In genomic region chr1:53665996-53666395, GRCh38 we compare ENCODE assay signal across 26 cellular contexts.
DNase-seq lines count a peak whose midpoint lies in the region; ATAC-seq, FAIRE-seq and TF ChIP-seq lines count a peak whose summit lies in the region.
"Had no signal": no experiment of that assay in that cellular context is flagged by ENCODE, and none has a peak within 500 bp of the region (broad histone marks: within the 10 kb centered on the region; RNA-seq: fewer than 3 reads in every experiment).

No MANE protein-coding gene starts in this region.

- DNase-seq in right lobe of liver (peak in 2 of 3 donors; percentile 0 to 5), HepG2 (ENCODE audit: low spot score) (no peak), kidney (peak; percentile 3), Peyer's patch (no peak), caudate nucleus (lab: John Stamatoyannopoulos, UW) (no peak), RKO (ENCODE audit: low spot score) (no peak)
- DNase-seq in activated naive CD8-positive, alpha-beta T cell treated with anti-CD3 and anti-CD28 coated beads, Interleukin-2, amount 50 U/mL, for 24 hours, result no peak
- DNase-seq: 8988T; ACHN; AML-193; BE2C; CD4-positive, alpha-beta T cell; CD8-positive, alpha-beta memory T cell; DMS 273 treated with DMSO at 0.1 percent for 48 hours; DMS79; GF-D8; H9; HFFc6 had no signal

- H3K27me3 Mint-ChIP-seq in activated naive CD8-positive, alpha-beta T cell treated with anti-CD3 and anti-CD28 coated beads, Interleukin-2, amount 50 U/mL, for 24 hours, result no peaks in the 10 kb centered on the region
- H3K27me3 Mint-ChIP-seq: CD4-positive, alpha-beta T cell had no signal

- CTCF ChIA-PET in HepG2 (lab: Yijun Ruan, JAX; ENCODE audit: low intra/inter-chr PET ratio, low total read pairs), result no interaction called here

- no peaks in the 10 kb centered on the region for H4K20me1 ChIP-seq in HepG2 (ENCODE audit: insufficient read depth, low read length)
- H4K20me1 ChIP-seq: BLaER1 treated with 17β-estradiol and CSF1 and Interleukin-3, amounts not matched to agents 10 nM and 100 nM had no signal

- H3K4me3 Mint-ChIP-seq in activated naive CD8-positive, alpha-beta T cell treated with anti-CD3 and anti-CD28 coated beads, Interleukin-2, amount 50 U/mL, for 24 hours, result no peak overlapping the region
- H3K4me3 Mint-ChIP-seq: CD14-positive monocyte; CD4-positive, alpha-beta T cell; CD8-positive, alpha-beta memory T cell; GM23338; H9; HFFc6 had no signal

- H3K36me3 ChIP-seq in right lobe of liver, result no peaks in the 10 kb centered on the region
- H3K36me3 ChIP-seq in HepG2 (replicated peaks in 1 of 2; ENCODE audit: control insufficient read depth in 1 of 2, insufficient read depth in 2 of 2, low read length in 2 of 2), result no peaks in the 10 kb centered on the region
- H3K36me3 ChIP-seq in kidney (ENCODE audit: control insufficient read depth in 1 of 2, insufficient read depth in 2 of 2, low read length in 2 of 2), result no peaks in the 10 kb centered on the region
- H3K36me3 ChIP-seq in Peyer's patch, result no peaks in the 10 kb centered on the region
- H3K36me3 ChIP-seq: BE2C; BLaER1 treated with 17β-estradiol and CSF1 and Interleukin-3, amounts not matched to agents 10 nM and 100 nM had no signal

- no peak for ATAC-seq in right lobe of liver
- no peak for ATAC-seq in HepG2
- ATAC-seq in activated naive CD8-positive, alpha-beta T cell treated with anti-CD3 and anti-CD28 coated beads, Interleukin-2, amount 50 U/mL, for 24 hours, result peak; percentile 20
- ATAC-seq: A549, GM23338, HCT116 had no signal

- H3K9ac ChIP-seq in HepG2 (ENCODE audit: insufficient read depth, low read depth, low read length), result no peak overlapping the region
- no peak overlapping the region for H3K9ac ChIP-seq in kidney (ENCODE audit: low read length in 2 of 2)
- H3K9ac ChIP-seq: BLaER1 treated with 17β-estradiol and CSF1 and Interleukin-3, amounts not matched to agents 10 nM and 100 nM had no signal

- no peak for TF ChIP-seq RAD21 in HepG2 (CRISPR knock-in tag; IDR thresholded peaks at IDR 0.05)

- H3K4me1 ChIP-seq in right lobe of liver (no peaks in the 10 kb centered on the region), HepG2 (ENCODE audit: insufficient read depth, low read length) (no peaks in the 10 kb centered on the region), kidney (ENCODE audit: control insufficient read depth in 1 of 2, insufficient read depth in 1 of 2, low read depth in 1 of 2, low read length in 2 of 2) (no peaks in the 10 kb centered on the region), Peyer's patch (no peaks in the 10 kb centered on the region)
- H3K4me1 ChIP-seq: A549, BE2C had no signal

- H3K4me2 ChIP-seq in HepG2 (ENCODE audit: low read depth, low read length), result no peak overlapping the region
- H3K4me2 ChIP-seq: A549; BLaER1 treated with 17β-estradiol and CSF1 and Interleukin-3, amounts not matched to agents 10 nM and 100 nM; GM23338 had no signal

- no TSS peak for BruUV-seq in HepG2 (replicated peaks; lab: Mats Ljungman, UMichigan)

- POLR2A ChIA-PET in HepG2 (lab: Yijun Ruan, JAX), result no interaction called here

- H3K4me3 ChIP-seq in right lobe of liver (no peak overlapping the region), HepG2 (replicated peaks in 1 of 3; ENCODE audit: insufficient read depth in 1 of 3, low read depth in 2 of 3, low read length in 3 of 3) (no peak overlapping the region), kidney (ENCODE audit: low read length in 2 of 2) (no peak overlapping the region), Peyer's patch (no peak overlapping the region)
- H3K4me3 ChIP-seq: A549; BLaER1 treated with 17β-estradiol and CSF1 and Interleukin-3, amounts not matched to agents 10 nM and 100 nM; GM23338 had no signal

- H3K9me3 ChIP-seq in right lobe of liver (no peaks in the 10 kb centered on the region), HepG2 (ENCODE audit: low read length) (no peaks in the 10 kb centered on the region), kidney (ENCODE audit: control insufficient read depth in 1 of 2, low read length in 2 of 2) (no peaks in the 10 kb centered on the region), Peyer's patch (no peaks in the 10 kb centered on the region)
- H3K9me3 ChIP-seq: A549; BE2C; BLaER1 treated with 17β-estradiol and CSF1 and Interleukin-3, amounts not matched to agents 10 nM and 100 nM had no signal

- H3K9me3 Mint-ChIP-seq in activated naive CD8-positive, alpha-beta T cell treated with anti-CD3 and anti-CD28 coated beads, Interleukin-2, amount 50 U/mL, for 24 hours, result no peaks in the 10 kb centered on the region
- H3K9me3 Mint-ChIP-seq: CD14-positive monocyte; CD4-positive, alpha-beta T cell; CD8-positive, alpha-beta memory T cell; GM23338; H9; HFFc6 had no signal

- no peaks in the 10 kb centered on the region for H3K27me3 ChIP-seq in right lobe of liver
- peaks cover 4 to 18% of the 10 kb centered on the region in 2 experiments; a peak in 2 of 5 replicates for H3K27me3 ChIP-seq in HepG2 (ENCODE audit: control insufficient read depth in 1 of 2, insufficient read depth in 2 of 2, low read length in 2 of 2)
- no peaks in the 10 kb centered on the region for H3K27me3 ChIP-seq in Peyer's patch
- H3K27me3 ChIP-seq: BE2C; BLaER1 treated with 17β-estradiol and CSF1 and Interleukin-3, amounts not matched to agents 10 nM and 100 nM had no signal

- 27% methylated on average over 2 of the region's 2 CpGs for WGBS in right lobe of liver (ENCODE audit: insufficient coverage, low coverage, low lambda C conversion rate, missing lambda C conversion rate)
- 0% methylated on average over 2 of the region's 2 CpGs for WGBS in HepG2 (ENCODE audit: low lambda C conversion rate)

- H3K4me1 Mint-ChIP-seq in activated naive CD8-positive, alpha-beta T cell treated with anti-CD3 and anti-CD28 coated beads, Interleukin-2, amount 50 U/mL, for 24 hours, result no peaks in the 10 kb centered on the region
- H3K4me1 Mint-ChIP-seq: CD14-positive monocyte; CD8-positive, alpha-beta memory T cell had no signal

- FAIRE-seq in HepG2 (lab: Jason Lieb, UNC), result no peak
- no peak for FAIRE-seq in kidney (lab: Jason Lieb, UNC)
- FAIRE-seq: A549, D721Med, GM12891, GM18507 had no signal

- H3K27ac Mint-ChIP-seq in activated naive CD8-positive, alpha-beta T cell treated with anti-CD3 and anti-CD28 coated beads, Interleukin-2, amount 50 U/mL, for 24 hours, result no peak overlapping the region
- H3K27ac Mint-ChIP-seq: CD14-positive monocyte; CD4-positive, alpha-beta T cell; GM23338; H9; HFFc6 had no signal

- in situ Hi-C loops in HepG2 (cut with HindIII; ENCODE audit: extremely low pct_ligation_motif_present, low pct_unique_long_range_greater_than_20kb), result no loop called here

- no peak overlapping the region for H2AFZ ChIP-seq in HepG2 (ENCODE audit: low read length)
- H2AFZ ChIP-seq: GM23338 had no signal

- TF ChIP-seq POLR2A in right lobe of liver (IDR thresholded peaks at IDR 0.05) (no peak), HepG2 (IDR thresholded peaks at IDR 0.05; ENCODE audit: insufficient read depth in 1 of 2, low read depth in 2 of 2, low read length in 2 of 2) (no peak), Peyer's patch (IDR thresholded peaks at IDR 0.05) (no peak)

- H3K36me3 Mint-ChIP-seq in activated naive CD8-positive, alpha-beta T cell treated with anti-CD3 and anti-CD28 coated beads, Interleukin-2, amount 50 U/mL, for 24 hours (ENCODE audit: low read depth), result no peaks in the 10 kb centered on the region
- H3K36me3 Mint-ChIP-seq: CD14-positive monocyte; CD8-positive, alpha-beta memory T cell had no signal

- intact Hi-C loops in right lobe of liver (cut with DNase I), result no loop called here
- intact Hi-C loops in HepG2 (cut with micrococcal nuclease; ENCODE audit: unreplicated experiment), result no loop called here
- intact Hi-C loops in kidney (cut with DNase I), result no loop called here

- H3K27ac ChIP-seq in right lobe of liver (no peak overlapping the region), HepG2 (ENCODE audit: extremely low read length, insufficient read depth, low read length) (no peak overlapping the region), kidney (ENCODE audit: low read depth in 2 of 2, low read length in 2 of 2) (no peak overlapping the region), Peyer's patch (no peak overlapping the region), caudate nucleus (ENCODE audit: low read depth, low read length) (no peak overlapping the region)
- H3K27ac ChIP-seq: A549; BLaER1 treated with 17β-estradiol and CSF1 and Interleukin-3, amounts not matched to agents 10 nM and 100 nM had no signal

- TF ChIP-seq CTCF in right lobe of liver (IDR thresholded peaks at IDR 0.05) (no peak), HepG2 (CRISPR knock-in tag; IDR thresholded peaks at IDR 0.05) (no peak), kidney (IDR thresholded peaks at IDR 0.05; ENCODE audit: borderline replicate concordance, extremely low read depth, insufficient read depth) (no peak), Peyer's patch (IDR thresholded peaks at IDR 0.05) (no peak)

- no peaks in the 10 kb centered on the region for H3K79me2 ChIP-seq in HepG2 (ENCODE audit: insufficient read depth, low read length)

- TF ChIP-seq EP300 in HepG2 (IDR thresholded peaks at IDR 0.05; ENCODE audit: low read depth in 2 of 2, low read length in 2 of 2) (no peak), HepG2 (CRISPR knock-in tag; IDR thresholded peaks at IDR 0.05; ENCODE audit: borderline replicate concordance) (no peak)

TF ChIP-seq in HepG2, 621 proteins besides CTCF, POLR2A, EP300 and RAD21:
- no peak for TF ChIP-seq MXD3 (CRISPR knock-in tag; IDR thresholded peaks at IDR 0.05)
- TF ChIP-seq ZNF616 (CRISPR knock-in tag; IDR thresholded peaks at IDR 0.05; ENCODE audit: low read depth), result no peak
- no peak for TF ChIP-seq ZNF549 (CRISPR knock-in tag; IDR thresholded peaks at IDR 0.05)
- TF ChIP-seq ZNF775 (CRISPR knock-in tag; IDR thresholded peaks at IDR 0.05; ENCODE audit: borderline replicate concordance), result no peak
- TF ChIP-seq ZNF879 (CRISPR knock-in tag; IDR thresholded peaks at IDR 0.05), result no peak

Comparison
In these comparisons a context has a peak if more than half of its experiments do, and no peak if none do; other contexts are left out.
1. DNase-seq: peak in right lobe of liver (2 of 3) and kidney (single experiment); none in HepG2 (single experiment), activated naive CD8-positive, alpha-beta T cell treated with anti-CD3 and anti-CD28 coated beads, Interleukin-2, amount 50 U/mL, for 24 hours (single experiment), Peyer's patch (0 of 3), caudate nucleus (0 of 61) and RKO (single experiment).